Comparison of ENCODE assay signal across 19 cellular contexts in genomic region chr5:169796731-169797130, GRCh38.
A peak's percentile ranks its signal among the peaks of the same experiment; 100 is the strongest.
DNase-seq lines count a peak whose midpoint lies in the region; ATAC-seq, FAIRE-seq and TF ChIP-seq lines count a peak whose summit lies in the region.
"Had no signal": no experiment of that assay in that cellular context is flagged by ENCODE, and none has a peak within 500 bp of the region (broad histone marks: within the 10 kb centered on the region; RNA-seq: fewer than 3 reads in every experiment).

No MANE protein-coding gene starts in this region.

- no peaks in the 10 kb centered on the region for H3K9me3 ChIP-seq in DND-41 (ENCODE audit: insufficient read depth, low read length, severe bottlenecking)
- no peaks in the 10 kb centered on the region for H3K9me3 ChIP-seq in small intestine (ENCODE audit: control insufficient read depth, low read depth)
- H3K9me3 ChIP-seq: SJSA1, suprapubic skin had no signal

- H3K27me3 Mint-ChIP-seq in CD14-positive monocyte (ENCODE audit: low read depth in 3 of 3) (no peaks in the 10 kb centered on the region), T-cell (no peaks in the 10 kb centered on the region), glutamatergic neuron (ENCODE audit: unreplicated experiment) (peaks cover 7% of the 10 kb centered on the region)
- H3K27me3 Mint-ChIP-seq: B cell had no signal

- H3K4me1 ChIP-seq in DND-41 (ENCODE audit: insufficient read depth, low read length) (no peaks in the 10 kb centered on the region), small intestine (ENCODE audit: control insufficient read depth in 2 of 2, insufficient read depth in 1 of 2, low read depth in 1 of 2, low read length in 1 of 2) (no peaks in the 10 kb centered on the region)
- H3K4me1 ChIP-seq: suprapubic skin had no signal

- no peak overlapping the region for H3K4me3 Mint-ChIP-seq in CD14-positive monocyte
- no peak overlapping the region for H3K4me3 Mint-ChIP-seq in T-cell
- H3K4me3 Mint-ChIP-seq in glutamatergic neuron (ENCODE audit: unreplicated experiment), result no peak overlapping the region
- H3K4me3 Mint-ChIP-seq: B cell, H9 had no signal

- H3K36me3 ChIP-seq in DND-41 (ENCODE audit: insufficient read depth, low read length) (peaks cover 48% of the 10 kb centered on the region), small intestine (ENCODE audit: control insufficient read depth in 2 of 2, insufficient read depth in 2 of 2, low read length in 2 of 2) (no peaks in the 10 kb centered on the region)
- H3K36me3 ChIP-seq: SJSA1, suprapubic skin had no signal

- H3K4me3 ChIP-seq in DND-41 (ENCODE audit: low read depth in 1 of 2, low read length in 2 of 2) (no peak overlapping the region), fibroblast of pulmonary artery (replicated peaks; ENCODE audit: low read depth, low read length) (no peak overlapping the region), small intestine (ENCODE audit: low read depth in 1 of 2, low read length in 2 of 2) (no peak overlapping the region)
- H3K4me3 ChIP-seq: SJSA1, suprapubic skin had no signal

- CTCF ChIA-PET in T-cell (lab: Charles Lee), result no interaction called here

- H3K79me2 ChIP-seq in DND-41 (ENCODE audit: insufficient read depth, low read length), result no peaks in the 10 kb centered on the region

- TF ChIP-seq CTCF in CD14-positive monocyte (IDR thresholded peaks at IDR 0.05) (no peak), DND-41 (IDR thresholded peaks at IDR 0.05; ENCODE audit: borderline replicate concordance, extremely low read depth, low read length, poor library complexity, severe bottlenecking) (no peak), fibroblast of pulmonary artery (IDR thresholded peaks at IDR 0.05; ENCODE audit: low read length, missing control alignments) (no peak), glutamatergic neuron (IDR thresholded peaks at IDR 0.05; ENCODE audit: partially characterized antibody, unreplicated experiment) (no peak)

- in situ Hi-C loops in G401 (cut with HindIII; ENCODE audit: low sequenced_read_pairs), result no loop called here

- no peaks in the 10 kb centered on the region for H3K9me3 Mint-ChIP-seq in CD14-positive monocyte
- H3K9me3 Mint-ChIP-seq in T-cell, result no peaks in the 10 kb centered on the region
- peaks cover 2% of the 10 kb centered on the region for H3K9me3 Mint-ChIP-seq in glutamatergic neuron (ENCODE audit: unreplicated experiment)
- H3K9me3 Mint-ChIP-seq: H9 had no signal

- H3K27ac ChIP-seq in DND-41 (ENCODE audit: low read length) (no peak overlapping the region), small intestine (ENCODE audit: low read depth in 1 of 2, low read length in 1 of 2) (no peak overlapping the region)
- H3K27ac ChIP-seq: SJSA1, suprapubic skin had no signal

- intact Hi-C loops in CD14-positive monocyte (cut with micrococcal nuclease), result no loop called here

- H3K27me3 ChIP-seq in DND-41 (ENCODE audit: insufficient read depth, low read length, poor library complexity) (no peaks in the 10 kb centered on the region), small intestine (ENCODE audit: control insufficient read depth in 2 of 2, insufficient read depth in 2 of 2, low read length in 2 of 2) (no peaks in the 10 kb centered on the region)
- H3K27me3 ChIP-seq: SJSA1, suprapubic skin had no signal

- H3K4me1 Mint-ChIP-seq in CD14-positive monocyte (peaks cover 4% of the 10 kb centered on the region), T-cell (peaks cover 6 to 13% (median 9%) of the 10 kb centered on the region in 3 donors), glutamatergic neuron (ENCODE audit: low read depth, unreplicated experiment) (peaks cover 2% of the 10 kb centered on the region)

- POLR2A ChIA-PET in T-cell (lab: Charles Lee), result no interaction called here

- H3K9ac ChIP-seq in DND-41 (ENCODE audit: low read depth, low read length), result no peak overlapping the region

- no peak overlapping the region for H3K4me2 ChIP-seq in DND-41 (ENCODE audit: insufficient read depth, low read length)

- ATAC-seq in DND-41 (ENCODE audit: insufficient read depth, low read depth) (peak; percentile 27; the same call in 1 of the 3 replicates), T-cell (replicated peaks in 1 of 4) (no peak)

- DNase-seq in CD14-positive monocyte (ENCODE audit: low spot score), result no peak
- no peak for DNase-seq in DND-41
- no peak for DNase-seq in T-cell
- peak; percentile 10 for DNase-seq in fibroblast of pulmonary artery (ENCODE audit: low read depth)
- no peak for DNase-seq in G401 (ENCODE audit: low spot score)
- no peak for DNase-seq in glutamatergic neuron
- DNase-seq in small intestine, result no peak
- DNase-seq: activated naive CD4-positive, alpha-beta T cell treated with Interleukin-2 at 50 U/mL for 16 hours; cerebellar nuclear complex; DMS 273 treated with DMSO at 0.1 percent for 48 hours; H9; NCI-H1930; NCI-H510A treated with DMSO at 0.1 percent for 48 hours; retina had no signal

- no peak overlapping the region for H2AFZ ChIP-seq in DND-41 (ENCODE audit: low read depth, low read length)

- H3K36me3 Mint-ChIP-seq in CD14-positive monocyte (peaks cover 75 to 81% of the 10 kb centered on the region in 2 donors), T-cell (peaks cover 64% of the 10 kb centered on the region), glutamatergic neuron (ENCODE audit: unreplicated experiment) (peaks cover 5% of the 10 kb centered on the region)

- H3K27ac Mint-ChIP-seq in CD14-positive monocyte, result peak overlapping the region in 4 of 7 donors; percentile 15 to 72 (median 24)
- peak overlapping the region; percentile 9 to 28 for H3K27ac Mint-ChIP-seq in T-cell
- no peak overlapping the region for H3K27ac Mint-ChIP-seq in glutamatergic neuron (ENCODE audit: unreplicated experiment)
- H3K27ac Mint-ChIP-seq: B cell, H9 had no signal

- FAIRE-seq in small intestine (lab: Jason Lieb, UNC), result no peak
- FAIRE-seq: endometrium, TTC549 had no signal

- no peaks in the 10 kb centered on the region for H4K20me1 ChIP-seq in DND-41 (ENCODE audit: insufficient read depth, low read length)

- 81 to 94% (median 88%) methylated on average over 2 of the region's 2 CpGs for WGBS in small intestine, 3 donors
